Comparison of ENCODE assay signal across 13 cellular contexts in the genomic region with DNA sequence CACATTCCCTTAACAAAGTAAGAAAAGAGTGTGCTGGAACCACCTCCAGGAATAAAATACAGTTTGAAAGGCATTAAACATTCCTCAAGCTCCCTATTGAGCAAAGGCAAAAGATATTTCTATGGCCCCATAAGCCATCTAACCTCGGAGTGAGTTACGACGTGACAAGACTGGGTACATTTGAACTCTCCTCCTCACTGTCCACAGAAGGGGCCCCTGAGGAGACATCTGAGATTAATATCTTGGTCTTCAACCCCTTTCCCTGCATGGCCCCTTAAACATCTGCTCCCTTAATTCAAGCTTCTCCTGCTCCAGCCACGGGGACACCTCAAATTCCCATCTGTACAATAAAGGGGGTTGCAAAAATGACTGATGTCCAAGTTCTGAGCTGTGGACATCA. TPM values are rescaled to one million over a fixed set of nuclear protein-coding genes. Genes with fewer than 3 reads are reported as not detected.
DNase-seq lines count a peak whose midpoint lies in the region; ATAC-seq and TF ChIP-seq lines count a peak whose summit lies in the region.
"Had no signal": no experiment of that assay in that cellular context is flagged by ENCODE, and none has a peak within 500 bp of the region (broad histone marks: within the 10 kb centered on the region; RNA-seq: fewer than 3 reads in every experiment).

No MANE protein-coding gene starts in this region.

- no peaks in the 10 kb centered on the region for H3K27me3 Mint-ChIP-seq in CD8-positive, alpha-beta T cell (ENCODE audit: low read depth)

- peak overlapping the region; percentile 96 for H3K27ac Mint-ChIP-seq in CD8-positive, alpha-beta T cell

- peak in 2 of 7 experiments; percentile 16 to 64 for DNase-seq in CD8-positive, alpha-beta T cell
- no peak for DNase-seq in effector memory CD4-positive, alpha-beta T cell
- no peak for DNase-seq in gastrocnemius medialis
- DNase-seq in GM20000 (ENCODE audit: low spot score), result no peak
- no peak for DNase-seq in HuH-7 (ENCODE audit: low spot score)
- DNase-seq: Calu3, midbrain had no signal

- peak overlapping the region; percentile 73 for H3K27ac ChIP-seq in CD8-positive, alpha-beta T cell (ENCODE audit: low read depth, low read length)
- peak overlapping the region; percentile 99 for H3K27ac ChIP-seq in KOPT-K1 (ENCODE audit: low read depth, low read length, poor library complexity, severe bottlenecking)
- H3K27ac ChIP-seq in effector memory CD4-positive, alpha-beta T cell (ENCODE audit: insufficient read depth, low read length, poor library complexity, severe bottlenecking), result peak overlapping the region; percentile 79
- H3K27ac ChIP-seq in gastrocnemius medialis, result peak overlapping the region; percentile 66 to 76 (median 72)
- H3K27ac ChIP-seq: SK-N-MC had no signal

- peak overlapping the region; percentile 95 for H3K4me3 Mint-ChIP-seq in CD8-positive, alpha-beta T cell

- H3K9me3 ChIP-seq in CD8-positive, alpha-beta T cell (ENCODE audit: low read length), result no peaks in the 10 kb centered on the region
- H3K9me3 ChIP-seq in KOPT-K1 (ENCODE audit: insufficient read depth, low read length, poor library complexity, severe bottlenecking) (peaks cover 26% of the 10 kb centered on the region), gastrocnemius medialis (no peaks in the 10 kb centered on the region)
- H3K9me3 ChIP-seq in effector memory CD4-positive, alpha-beta T cell (ENCODE audit: control insufficient read depth, low read length), result peaks cover 8% of the 10 kb centered on the region

- intact Hi-C loops in CD8-positive, alpha-beta T cell (cut with DNase I, micrococcal nuclease), result loop anchor here in 1 of 2 experiments (1.0 to 2.0 kb wide), 5 partner anchors 16 to 49 kb away; a partner anchor contains a TSS
- intact Hi-C loops in gastrocnemius medialis (cut with DNase I; ENCODE audit: low total_unique reads), result loop anchor here (5.0 kb wide), 1 partner anchor 85 kb away; a partner anchor contains a TSS

- peaks cover 73% of the 10 kb centered on the region for H3K4me1 Mint-ChIP-seq in CD8-positive, alpha-beta T cell (ENCODE audit: low read depth)

- peaks cover 64% of the 10 kb centered on the region for H3K36me3 Mint-ChIP-seq in CD8-positive, alpha-beta T cell

- TF ChIP-seq CTCF in CD8-positive, alpha-beta T cell (IDR thresholded peaks at IDR 0.05), result no peak
- TF ChIP-seq CTCF in gastrocnemius medialis (IDR thresholded peaks at IDR 0.05 in 4 of 5, conservative IDR thresholded peaks at IDR 0.05 in 1 of 5) (no peak), GM20000 (IDR thresholded peaks at IDR 0.05; ENCODE audit: extremely low read depth, missing control alignments) (no peak)

- POLR2A ChIA-PET in CD8-positive, alpha-beta T cell (lab: Charles Lee), result interaction anchor here (0.8 to 10.7 kb wide), 31 partner anchors 9 to 268 kb away, joined by 3 to 169 read pairs (median 12); a partner anchor contains a TSS

- CTCF ChIA-PET in CD8-positive, alpha-beta T cell (lab: Charles Lee), result interaction anchor here (1.2 to 5.3 kb wide), 14 partner anchors 10 to 268 kb away, joined by 3 to 30 read pairs (median 8); a partner anchor contains a TSS

- peaks cover 26% of the 10 kb centered on the region for H3K36me3 ChIP-seq in CD8-positive, alpha-beta T cell (ENCODE audit: insufficient read depth, low read length)
- peaks cover 55% of the 10 kb centered on the region for H3K36me3 ChIP-seq in KOPT-K1 (ENCODE audit: insufficient read depth, low read length)
- H3K36me3 ChIP-seq in effector memory CD4-positive, alpha-beta T cell (ENCODE audit: control insufficient read depth, insufficient read depth, low read length), result peaks cover 34% of the 10 kb centered on the region
- no peaks in the 10 kb centered on the region for H3K36me3 ChIP-seq in gastrocnemius medialis

- no peaks in the 10 kb centered on the region for H3K27me3 ChIP-seq in CD8-positive, alpha-beta T cell (ENCODE audit: insufficient read depth, low read length)
- no peaks in the 10 kb centered on the region for H3K27me3 ChIP-seq in effector memory CD4-positive, alpha-beta T cell (replicated peaks; ENCODE audit: control insufficient read depth, insufficient read depth, low read length, poor library complexity, severe bottlenecking)
- H3K27me3 ChIP-seq in gastrocnemius medialis, result no peaks in the 10 kb centered on the region

- in situ Hi-C loops in gastrocnemius medialis (cut with MboI; ENCODE audit: low sequenced_read_pairs in 4 of 4), result no loop called here

- H3K4me1 ChIP-seq in CD8-positive, alpha-beta T cell (ENCODE audit: insufficient read depth, low read length), result peaks cover 55% of the 10 kb centered on the region
- H3K4me1 ChIP-seq in effector memory CD4-positive, alpha-beta T cell (ENCODE audit: control insufficient read depth, insufficient read depth, low read length, poor library complexity, severe bottlenecking), result peaks cover 47% of the 10 kb centered on the region
- no peaks in the 10 kb centered on the region for H3K4me1 ChIP-seq in gastrocnemius medialis

- ATAC-seq in CD8-positive, alpha-beta T cell, result no peak
- ATAC-seq in gastrocnemius medialis (no peak), GM21360 (IDR thresholded peaks at IDR 0.05; ENCODE audit: unreplicated experiment) (no peak), GM18520 (IDR thresholded peaks at IDR 0.05; ENCODE audit: unreplicated experiment) (no peak)

- peak overlapping the region; percentile 91 for H3K4me3 ChIP-seq in CD8-positive, alpha-beta T cell (ENCODE audit: low read depth, low read length)
- peak overlapping the region; percentile 90 for H3K4me3 ChIP-seq in effector memory CD4-positive, alpha-beta T cell (ENCODE audit: insufficient read depth, low read depth, low read length, poor library complexity, severe bottlenecking)
- peak overlapping the region; percentile 34 to 57 (median 49) for H3K4me3 ChIP-seq in gastrocnemius medialis
- H3K4me3 ChIP-seq: SK-N-MC had no signal

- H3K9me3 Mint-ChIP-seq in CD8-positive, alpha-beta T cell, result peaks cover 11% of the 10 kb centered on the region

- TF ChIP-seq POLR2A in gastrocnemius medialis (IDR thresholded peaks at IDR 0.05), result no peak

RNA-seq across cellular contexts. Expression of a gene that starts 0.5 kb away (rescaled TPM):
- 1 to 10 TPM; 6.1 to 6.2 TPM for total RNA-seq in CD8-positive, alpha-beta T cell
- total RNA-seq in gastrocnemius medialis, result 1 to 10 TPM; 4.1 to 7.8 (median 4.9) TPM
- total RNA-seq: Calu3, LHCN-M2, NCI-H460 had no signal

RNA-seq across cellular contexts. Expression of a gene that starts 20.3 kb away (rescaled TPM):
- total RNA-seq in CD8-positive, alpha-beta T cell, result 10 to 100 TPM; 23.5 to 24.1 TPM
- 10 to 100 TPM; 13.5 to 29.4 (median 15.6) TPM for total RNA-seq in gastrocnemius medialis
- total RNA-seq: Calu3, LHCN-M2, NCI-H460 had no signal

RNA-seq across cellular contexts. Expression of a gene that starts 31.4 kb away (rescaled TPM):
- total RNA-seq in CD8-positive, alpha-beta T cell, result 10 to 100 TPM; 58.4 to 58.8 TPM
- 1 to 10 TPM; 2.2 to 6.7 (median 3.2) TPM for total RNA-seq in gastrocnemius medialis

Comparison
In these comparisons a context has a peak if more than half of its experiments do, and no peak if none do; other contexts are left out.
1. RNA of a gene that starts 31.4 kb away (total RNA-seq): 58.4 to 58.8 TPM in CD8-positive, alpha-beta T cell; 2.2 to 6.7 TPM in gastrocnemius medialis; every median in the first group is over 4 times any median in the second.
2. Peak in every context shown above with its lines, with median percentiles within 50 percentile points of each other: H3K27ac ChIP-seq and H3K4me3 ChIP-seq.